ENCODE assay signal across 10 cellular contexts in genomic region chr5:56095579-56096102, GRCh38.
DNase-seq lines count a peak whose midpoint lies in the region; ATAC-seq lines count a peak whose summit lies in the region.
"Had no signal": no experiment of that assay in that cellular context is flagged by ENCODE, and none has a peak within 500 bp of the region (broad histone marks: within the 10 kb centered on the region; RNA-seq: fewer than 3 reads in every experiment).

No MANE protein-coding gene starts in this region.

- H3K4me3 Mint-ChIP-seq in activated naive CD8-positive, alpha-beta T cell treated with anti-CD3 and anti-CD28 coated beads, Interleukin-2, amount 50 U/mL, for 24 hours = no peak overlapping the region
- no peak overlapping the region for H3K4me3 Mint-ChIP-seq in effector memory CD8-positive, alpha-beta T cell

- H3K27ac Mint-ChIP-seq in activated naive CD8-positive, alpha-beta T cell treated with anti-CD3 and anti-CD28 coated beads, Interleukin-2, amount 50 U/mL, for 24 hours = peak overlapping the region; percentile 12
- peak overlapping the region in 1 of 2 donors; percentile 54 for H3K27ac Mint-ChIP-seq in effector memory CD8-positive, alpha-beta T cell

- no peaks in the 10 kb centered on the region for H3K36me3 Mint-ChIP-seq in activated naive CD8-positive, alpha-beta T cell treated with anti-CD3 and anti-CD28 coated beads, Interleukin-2, amount 50 U/mL, for 24 hours (ENCODE audit: low read depth)
- H3K36me3 Mint-ChIP-seq in effector memory CD8-positive, alpha-beta T cell (ENCODE audit: insufficient read depth) = peaks cover 3% of the 10 kb centered on the region

- no peak for DNase-seq in activated naive CD8-positive, alpha-beta T cell treated with anti-CD3 and anti-CD28 coated beads, Interleukin-2, amount 50 U/mL, for 24 hours
- no peak for DNase-seq in effector memory CD8-positive, alpha-beta T cell
- no peak for DNase-seq in mucosa of gallbladder (ENCODE audit: low spot score)
- DNase-seq in DMS53 treated with DMSO at 0.1 percent for 48 hours (lab: John Stamatoyannopoulos, UW; ENCODE audit: unreplicated experiment) = no peak
- DNase-seq: adrenal gland, NCI-H2107 had no signal

- ATAC-seq in GM18511 (IDR thresholded peaks at IDR 0.05; ENCODE audit: unreplicated experiment) = peak; percentile 87
- peak; percentile 55 for ATAC-seq in GM19468 (IDR thresholded peaks at IDR 0.05; ENCODE audit: extremely low read depth, unreplicated experiment)
- ATAC-seq in HG03064 (IDR thresholded peaks at IDR 0.05; ENCODE audit: low read depth, unreplicated experiment) = peak; percentile 77
- no peak for ATAC-seq in activated naive CD8-positive, alpha-beta T cell treated with anti-CD3 and anti-CD28 coated beads, Interleukin-2, amount 50 U/mL, for 24 hours
- no peak for ATAC-seq in effector memory CD8-positive, alpha-beta T cell (replicated peaks)
- ATAC-seq: left lobe of liver had no signal

- H3K4me1 Mint-ChIP-seq in activated naive CD8-positive, alpha-beta T cell treated with anti-CD3 and anti-CD28 coated beads, Interleukin-2, amount 50 U/mL, for 24 hours = peaks cover 70% of the 10 kb centered on the region
- H3K4me1 Mint-ChIP-seq in effector memory CD8-positive, alpha-beta T cell (ENCODE audit: low read depth in 2 of 2) = peaks cover 5 to 10% of the 10 kb centered on the region in 2 donors

- no peaks in the 10 kb centered on the region for H3K9me3 Mint-ChIP-seq in activated naive CD8-positive, alpha-beta T cell treated with anti-CD3 and anti-CD28 coated beads, Interleukin-2, amount 50 U/mL, for 24 hours
- no peaks in the 10 kb centered on the region for H3K9me3 Mint-ChIP-seq in effector memory CD8-positive, alpha-beta T cell

- no peaks in the 10 kb centered on the region for H3K27me3 Mint-ChIP-seq in activated naive CD8-positive, alpha-beta T cell treated with anti-CD3 and anti-CD28 coated beads, Interleukin-2, amount 50 U/mL, for 24 hours
- H3K27me3 Mint-ChIP-seq in effector memory CD8-positive, alpha-beta T cell = no peaks in the 10 kb centered on the region

Comparison
In these comparisons a context has a peak if more than half of its experiments do, and no peak if none do; other contexts are left out.
1. ATAC-seq: peak in GM18511 (single experiment), GM19468 (single experiment) and HG03064 (single experiment); none in activated naive CD8-positive, alpha-beta T cell treated with anti-CD3 and anti-CD28 coated beads, Interleukin-2, amount 50 U/mL, for 24 hours (single experiment) and effector memory CD8-positive, alpha-beta T cell (single experiment).